Comparison of ENCODE assay signal across 12 cellular contexts in the genomic region with DNA sequence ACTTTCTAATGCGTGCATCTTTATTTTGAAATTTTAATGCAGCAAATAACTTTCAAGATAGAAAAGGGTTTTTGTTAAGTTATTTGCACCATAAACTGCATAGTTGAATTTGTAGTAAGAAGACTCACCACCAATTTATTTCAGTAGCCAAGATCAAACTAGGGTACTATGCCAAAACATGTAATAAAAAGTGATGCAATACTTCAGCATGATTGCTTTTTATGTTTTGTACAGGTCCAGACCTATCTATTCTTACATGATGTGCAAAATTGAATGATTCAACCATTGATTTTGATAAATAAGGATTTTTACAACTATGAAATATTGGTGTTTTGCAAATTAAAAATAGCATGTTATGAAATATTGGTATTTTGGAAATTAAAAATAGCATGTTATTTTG. TPM values are rescaled to one million over a fixed set of nuclear protein-coding genes. Genes with fewer than 3 reads are reported as not detected.
DNase-seq lines count a peak whose midpoint lies in the region; ATAC-seq and TF ChIP-seq lines count a peak whose summit lies in the region.
"Had no signal": no experiment of that assay in that cellular context is flagged by ENCODE, and none has a peak within 500 bp of the region (broad histone marks: within the 10 kb centered on the region; RNA-seq: fewer than 3 reads in every experiment).

No MANE protein-coding gene starts in this region.

- no peak for TF ChIP-seq CTCF in natural killer cell (IDR thresholded peaks at IDR 0.05)

- intact Hi-C loops in natural killer cell (cut with micrococcal nuclease) = no loop called here

- H3K9me3 Mint-ChIP-seq in activated naive CD8-positive, alpha-beta T cell treated with anti-CD3 and anti-CD28 coated beads, Interleukin-2, amount 50 U/mL, for 24 hours = no peaks in the 10 kb centered on the region
- no peaks in the 10 kb centered on the region for H3K9me3 Mint-ChIP-seq in natural killer cell

- no peak overlapping the region for H3K4me3 Mint-ChIP-seq in activated naive CD8-positive, alpha-beta T cell treated with anti-CD3 and anti-CD28 coated beads, Interleukin-2, amount 50 U/mL, for 24 hours
- no peak overlapping the region for H3K4me3 Mint-ChIP-seq in natural killer cell

- no peak for ATAC-seq in activated naive CD8-positive, alpha-beta T cell treated with anti-CD3 and anti-CD28 coated beads, Interleukin-2, amount 50 U/mL, for 24 hours
- peak; percentile 74 for ATAC-seq in left lobe of liver
- ATAC-seq in HG02852 (IDR thresholded peaks at IDR 0.05; ENCODE audit: unreplicated experiment) = no peak
- ATAC-seq in natural killer cell = no peak
- no peak for ATAC-seq in GM21825 (IDR thresholded peaks at IDR 0.05; ENCODE audit: unreplicated experiment)
- ATAC-seq: left ventricle myocardium superior had no signal

- peaks cover 29% of the 10 kb centered on the region for H3K4me1 Mint-ChIP-seq in activated naive CD8-positive, alpha-beta T cell treated with anti-CD3 and anti-CD28 coated beads, Interleukin-2, amount 50 U/mL, for 24 hours
- peaks cover 27 to 36% of the 10 kb centered on the region in 2 donors for H3K4me1 Mint-ChIP-seq in natural killer cell

- in situ Hi-C loops in KBM-7 (cut with MboI; ENCODE audit: low pct_unique_long_range_greater_than_20kb, low sequenced_read_pairs) = no loop called here

- peaks cover 8% of the 10 kb centered on the region for H3K36me3 Mint-ChIP-seq in activated naive CD8-positive, alpha-beta T cell treated with anti-CD3 and anti-CD28 coated beads, Interleukin-2, amount 50 U/mL, for 24 hours (ENCODE audit: low read depth)
- H3K36me3 Mint-ChIP-seq in natural killer cell = no peaks in the 10 kb centered on the region

- DNase-seq in DMS 273 (lab: John Stamatoyannopoulos, UW; ENCODE audit: unreplicated experiment) (peak; percentile 52), KBM-7 (peak; percentile 19), left lobe of liver (ENCODE audit: low spot score) (no peak), natural killer cell (no peak)
- DNase-seq in activated naive CD8-positive, alpha-beta T cell treated with anti-CD3 and anti-CD28 coated beads, Interleukin-2, amount 50 U/mL, for 24 hours = no peak
- no peak for DNase-seq in stimulated activated CD4-positive, alpha-beta T cell treated with anti-CD3 and anti-CD28 coated beads, Interleukin-4, amount 100 ng/mL, for 1 hour
- DNase-seq: adrenal gland, esophagus squamous epithelium, left ventricle myocardium superior, MV-4-11 had no signal

- no peaks in the 10 kb centered on the region for H3K27me3 Mint-ChIP-seq in activated naive CD8-positive, alpha-beta T cell treated with anti-CD3 and anti-CD28 coated beads, Interleukin-2, amount 50 U/mL, for 24 hours
- H3K27me3 Mint-ChIP-seq in natural killer cell (ENCODE audit: low read depth in 2 of 2) = no peaks in the 10 kb centered on the region

- peak overlapping the region; percentile 18 for H3K27ac Mint-ChIP-seq in activated naive CD8-positive, alpha-beta T cell treated with anti-CD3 and anti-CD28 coated beads, Interleukin-2, amount 50 U/mL, for 24 hours
- no peak overlapping the region for H3K27ac Mint-ChIP-seq in natural killer cell

RNA-seq across cellular contexts. Expression of gene AGPS, which starts 26.7 kb away (rescaled TPM):
- total RNA-seq in left lobe of liver = 31.0 TPM
- 10 to 100 TPM; 27.4 to 36.0 (median 35.6) TPM for total RNA-seq in natural killer cell

Comparison
In these comparisons a context has a peak if more than half of its experiments do, and no peak if none do; other contexts are left out.
1. DNase-seq: peak in DMS 273 (single experiment) and KBM-7 (single experiment); none in activated naive CD8-positive, alpha-beta T cell treated with anti-CD3 and anti-CD28 coated beads, Interleukin-2, amount 50 U/mL, for 24 hours (single experiment), left lobe of liver (single experiment), stimulated activated CD4-positive, alpha-beta T cell treated with anti-CD3 and anti-CD28 coated beads, Interleukin-4, amount 100 ng/mL, for 1 hour (single experiment) and natural killer cell (single experiment).